Comparison of ENCODE assay signal across 1 cellular context in genomic region chr5:141513021-141513626, GRCh38.
TF ChIP-seq lines count a peak whose summit lies in the region.

No MANE protein-coding gene starts in this region.

TF ChIP-seq in GM12878, 131 proteins besides CTCF, POLR2A, EP300 and RAD21 (continued from another document):
- no peak for TF ChIP-seq ZBTB4 (CRISPR knock-in tag; IDR thresholded peaks at IDR 0.05)
- no peak for TF ChIP-seq NR2C2 (IDR thresholded peaks at IDR 0.05; ENCODE audit: borderline replicate concordance, control insufficient read depth, insufficient read length, low read depth)
- 0 out of 2 replicates have a peak, but pooled peaks have one; percentile 30 for TF ChIP-seq POLR2AphosphoS5 (IDR thresholded peaks at IDR 0.05; ENCODE audit: low read length)
- no peak for TF ChIP-seq MTA3 (IDR thresholded peaks at IDR 0.05; ENCODE audit: borderline replicate concordance, low read length)
- no peak for TF ChIP-seq NFXL1 (IDR thresholded peaks at IDR 0.05; ENCODE audit: borderline replicate concordance)
- TF ChIP-seq KAT2A (conservative IDR thresholded peaks at IDR 0.05; ENCODE audit: control insufficient read depth, low read depth, low read length) = no peak
- no peak for TF ChIP-seq CBX5 (IDR thresholded peaks at IDR 0.05; ENCODE audit: low read depth)
- TF ChIP-seq E2F8 (IDR thresholded peaks at IDR 0.05; ENCODE audit: low read depth, partially characterized antibody) = no peak
- TF ChIP-seq SUZ12 (IDR thresholded peaks at IDR 0.05; ENCODE audit: unreplicated experiment) = no peak
- TF ChIP-seq TCF12 (IDR thresholded peaks at IDR 0.05; ENCODE audit: low read depth, low read length) = no peak
- no peak for TF ChIP-seq CHD2 (IDR thresholded peaks at IDR 0.05; ENCODE audit: borderline replicate concordance, low read depth, low read length)
- no peak for TF ChIP-seq FOXK2 (IDR thresholded peaks at IDR 0.05)
- TF ChIP-seq JUND (IDR thresholded peaks at IDR 0.05; ENCODE audit: low read depth, low read length) = no peak
- peak; percentile 70; the same call in 1 of the 2 replicates for TF ChIP-seq PAX5 (IDR thresholded peaks at IDR 0.05; ENCODE audit: borderline replicate concordance, low read depth, low read length)
- TF ChIP-seq ZBED1 (IDR thresholded peaks at IDR 0.05; ENCODE audit: borderline replicate concordance) = 0 out of 2 replicates have a peak, but pooled peaks have one; percentile 2
- no peak for TF ChIP-seq HDGF (IDR thresholded peaks at IDR 0.05)
- TF ChIP-seq HSF1 (IDR thresholded peaks at IDR 0.05; ENCODE audit: low read depth, low read length) = no peak
- TF ChIP-seq SMC3 (IDR thresholded peaks at IDR 0.05; ENCODE audit: borderline replicate concordance, low read length) = no peak
- no peak for TF ChIP-seq CEBPB (IDR thresholded peaks at IDR 0.05; ENCODE audit: borderline replicate concordance in 1 of 2, low read depth in 2 of 2, low read length in 2 of 2)
